Comparison of ENCODE assay signal across 1 cellular context in the genomic region with DNA sequence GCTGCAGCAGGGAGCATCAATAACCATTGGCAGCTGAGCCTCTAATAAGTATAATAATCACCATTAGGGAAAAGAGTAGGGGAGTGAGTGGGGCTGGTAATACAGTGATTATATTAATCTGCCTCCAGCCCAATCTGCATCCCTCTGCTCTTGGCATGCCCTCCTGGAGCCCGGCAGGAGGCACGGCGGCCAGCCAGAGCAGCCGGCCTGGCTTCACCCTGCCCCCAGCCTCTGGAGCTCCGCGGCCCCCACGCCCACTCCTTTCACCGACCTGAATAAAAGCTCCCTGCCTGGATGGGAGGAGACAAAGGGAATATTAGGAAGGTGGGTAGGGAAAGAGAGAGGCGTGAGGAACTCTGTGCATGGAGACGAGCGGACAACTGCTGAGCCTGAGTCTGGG.
TF ChIP-seq lines count a peak whose summit lies in the region.

No MANE protein-coding gene starts in this region.

TF ChIP-seq in WTC11, 78 proteins besides CTCF, POLR2A, EP300 and RAD21 (continued from another document):
- TF ChIP-seq, protein P1, sequence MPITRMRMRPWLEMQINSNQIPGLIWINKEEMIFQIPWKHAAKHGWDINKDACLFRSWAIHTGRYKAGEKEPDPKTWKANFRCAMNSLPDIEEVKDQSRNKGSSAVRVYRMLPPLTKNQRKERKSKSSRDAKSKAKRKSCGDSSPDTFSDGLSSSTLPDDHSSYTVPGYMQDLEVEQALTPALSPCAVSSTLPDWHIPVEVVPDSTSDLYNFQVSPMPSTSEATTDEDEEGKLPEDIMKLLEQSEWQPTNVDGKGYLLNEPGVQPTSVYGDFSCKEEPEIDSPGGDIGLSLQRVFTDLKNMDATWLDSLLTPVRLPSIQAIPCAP (CRISPR knock-in tag; IDR thresholded peaks at IDR 0.05) = no peak
